In genomic region chr7:112337177-112337576, GRCh38 we compare ENCODE assay signal across 24 cellular contexts.
"Had no signal": no experiment of that assay in that cellular context is flagged by ENCODE, and none has a peak within 500 bp of the region (broad histone marks: within the 10 kb centered on the region; RNA-seq: fewer than 3 reads in every experiment).

No MANE protein-coding gene starts in this region.

- H3K4me2 ChIP-seq: neural progenitor cell, smooth muscle cell had no signal

- H3K4me3 ChIP-seq: coronary artery, esophagus squamous epithelium, lung, neural progenitor cell, right lobe of liver, smooth muscle cell, stomach, thyroid gland had no signal

- H3K4me1 ChIP-seq: esophagus squamous epithelium, neural progenitor cell, right lobe of liver, stomach, thyroid gland had no signal

- H3K79me2 ChIP-seq: parathyroid adenoma had no signal

- H3K27ac ChIP-seq: coronary artery, esophagus squamous epithelium, neural progenitor cell, parathyroid adenoma, right lobe of liver, stomach, thyroid gland had no signal

- H3K9me3 ChIP-seq: esophagus squamous epithelium, right lobe of liver, stomach, thyroid gland had no signal

- H3K36me3 ChIP-seq: neural progenitor cell had no signal

- H3K9ac ChIP-seq: neural progenitor cell, parathyroid adenoma had no signal

- ATAC-seq: left lobe of liver; naive thymus-derived CD4-positive, alpha-beta T cell; right lobe of liver; stimulated activated effector memory CD8-positive, alpha-beta T cell treated with anti-CD3 and anti-CD28 coated beads, Interleukin-12 subunit alpha, Interleukin-12 subunit beta, amount 100 ng/mL, for 72 hours had no signal

- FAIRE-seq: frontal cortex, kidney had no signal

- H3K27me3 ChIP-seq: esophagus squamous epithelium, neural progenitor cell, right lobe of liver, stomach, thyroid gland had no signal

- H2AFZ ChIP-seq: neural progenitor cell, parathyroid adenoma had no signal

- DNase-seq: dermis blood vessel endothelial cell; effector memory CD4-positive, alpha-beta T cell; erythroblast; esophagus squamous epithelium; hypothalamus; kidney; mesenchymal stem cell; midbrain; naive thymus-derived CD4-positive, alpha-beta T cell; right lobe of liver; stimulated activated CD4-positive, alpha-beta T cell treated with anti-CD3 and anti-CD28 coated beads, Interleukin-12 subunit alpha, Interleukin-12 subunit beta, amount 100 ng/mL, for 4 hours; stimulated activated CD4-positive, alpha-beta T cell treated with anti-CD3 and anti-CD28 coated beads, Interleukin-1b, Interleukin-23, amount 100 ng/mL, for 48 hours; stimulated activated CD4-positive, alpha-beta T cell treated with anti-CD3 and anti-CD28 coated beads, Interleukin-4, amount 100 ng/mL, for 24 hours; stimulated activated naive CD4-positive, alpha-beta T cell treated with Interleukin-2 at 50 U/mL for 16 hours; stomach; thyroid gland had no signal
